Comparison of ENCODE assay signal across 1 cellular context in the genomic region with DNA sequence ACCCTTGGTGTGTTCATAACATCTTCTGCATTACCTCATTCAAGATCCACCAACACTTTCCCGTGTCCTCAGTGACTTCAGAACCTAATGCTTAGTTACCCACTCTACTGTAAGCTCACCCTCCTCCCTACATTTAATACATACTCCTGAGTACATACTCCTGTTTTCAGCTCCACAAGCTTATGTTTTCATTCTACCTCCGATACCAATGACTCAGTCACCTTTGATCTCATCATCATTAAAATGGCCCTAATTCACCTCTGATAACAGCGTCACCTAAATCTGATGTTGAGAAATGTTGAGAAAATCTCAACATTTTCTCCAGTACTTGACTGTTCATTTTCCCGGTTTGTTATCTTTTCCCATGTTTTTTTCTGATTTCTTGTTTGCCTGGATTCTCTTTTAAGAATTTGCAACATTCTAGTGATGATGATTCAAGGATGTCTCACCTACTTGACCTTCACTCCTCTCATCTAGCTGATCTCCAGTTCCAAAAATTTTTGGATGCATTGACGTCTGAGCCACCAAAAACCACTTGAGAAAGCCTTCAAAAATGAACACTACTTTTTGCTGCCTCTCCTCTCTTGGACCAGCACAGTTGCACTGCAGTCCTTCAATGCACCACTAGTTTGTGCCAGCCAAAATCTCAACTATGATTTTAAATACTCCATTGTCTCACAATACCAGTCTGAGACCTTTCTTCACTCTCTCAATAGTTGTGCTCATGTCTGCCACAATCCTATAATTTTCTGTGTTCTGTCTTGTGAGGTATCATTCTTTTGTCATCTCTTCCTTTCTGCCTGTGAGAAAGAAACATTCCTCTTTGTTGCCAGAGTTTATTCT.
TF ChIP-seq lines count a peak whose summit lies in the region.

No MANE protein-coding gene starts in this region.

TF ChIP-seq in GM23338, 12 proteins besides CTCF, POLR2A, EP300 and RAD21:
- no peak for TF ChIP-seq POLR2AphosphoS5 (IDR thresholded peaks at IDR 0.05; ENCODE audit: low read depth)
TF ChIP-seq in GM23338: peak in this region for 0.
